8 cellular contexts compared by ENCODE assay signal in genomic region chr18:55421612-55422381, GRCh38.
A peak's percentile ranks its signal among the peaks of the same experiment; 100 is the strongest.
DNase-seq lines count a peak whose midpoint lies in the region; ATAC-seq and TF ChIP-seq lines count a peak whose summit lies in the region.

No MANE protein-coding gene starts in this region.

- 55 to 70% methylated on average over 8 of the region's 8 CpGs for WGBS in thyroid gland, 2 donors

- intact Hi-C loops in left lung (cut with DNase I): loop anchor here in 1 of 2 donors (5.0 kb wide), 1 partner anchor 166 kb away; the partner anchor contains the start of gene TCF4
- intact Hi-C loops in thyroid gland (cut with DNase I): no loop called here

- ATAC-seq in left lung: peak; percentile 19
- no peak for ATAC-seq in omental fat pad (ENCODE audit: low FRiP score)
- no peak for ATAC-seq in HG03175 (IDR thresholded peaks at IDR 0.05; ENCODE audit: unreplicated experiment)
- ATAC-seq in HG02885 (IDR thresholded peaks at IDR 0.05; ENCODE audit: poor library complexity, unreplicated experiment): no peak

- H3K4me3 Mint-ChIP-seq in brain: peak overlapping the region; percentile 73 to 94 (median 88)

- H3K27ac ChIP-seq in left lung (peak overlapping the region; percentile 68 to 70), thyroid gland (peak overlapping the region; percentile 61 to 76 (median 69))

- no peak for TF ChIP-seq POLR2A in thyroid gland (IDR thresholded peaks at IDR 0.05)

- peaks cover 4% of the 10 kb centered on the region for H3K27me3 Mint-ChIP-seq in brain

- H3K4me1 ChIP-seq in left lung (peaks cover 2 to 20% of the 10 kb centered on the region in 2 donors), thyroid gland (no peaks in the 10 kb centered on the region)

- in situ Hi-C loops in KBM-7 (cut with MboI; ENCODE audit: low pct_unique_long_range_greater_than_20kb, low sequenced_read_pairs): loop anchor here (25.0 kb wide), 1 partner anchor 366 kb away; no protein-coding TSS in a partner anchor

- H3K9me3 ChIP-seq in left lung: no peaks in the 10 kb centered on the region
- no peaks in the 10 kb centered on the region for H3K9me3 ChIP-seq in thyroid gland

- DNase-seq in LHCN-M2 (ENCODE audit: low read depth) (peak; percentile 66), left lung (no peak), thyroid gland (no peak), omental fat pad (ENCODE audit: low spot score) (no peak), KBM-7 (no peak)

- TF ChIP-seq CTCF in brain (conservative IDR thresholded peaks at IDR 0.05) (no peak), left lung (IDR thresholded peaks at IDR 0.05) (no peak), thyroid gland (IDR thresholded peaks at IDR 0.05) (no peak), omental fat pad (IDR thresholded peaks at IDR 0.05) (no peak)

- peaks cover 99% of the 10 kb centered on the region for H3K4me1 Mint-ChIP-seq in brain

- H3K36me3 ChIP-seq in left lung (no peaks in the 10 kb centered on the region), thyroid gland (no peaks in the 10 kb centered on the region)

- H3K4me3 ChIP-seq in left lung (no peak overlapping the region), thyroid gland (replicated peaks in 1 of 3) (no peak overlapping the region)

- no peaks in the 10 kb centered on the region for H3K27me3 ChIP-seq in left lung
- no peaks in the 10 kb centered on the region for H3K27me3 ChIP-seq in thyroid gland

- peaks cover 0 to 4% (median 0%) of the 10 kb centered on the region in 5 experiments for H3K9me3 Mint-ChIP-seq in brain

- no peaks in the 10 kb centered on the region for H3K36me3 Mint-ChIP-seq in brain

- H3K27ac Mint-ChIP-seq in brain: peak overlapping the region; percentile 77 to 99 (median 97)
